In genomic region chr16:57409870-57410585, GRCh38 we compare ENCODE assay signal across 12 cellular contexts. TPM values are rescaled to one million over a fixed set of nuclear protein-coding genes. Genes with fewer than 3 reads are reported as not detected.
DNase-seq lines count a peak whose midpoint lies in the region; FAIRE-seq and TF ChIP-seq lines count a peak whose summit lies in the region.
"Had no signal": no experiment of that assay in that cellular context is flagged by ENCODE, and none has a peak within 500 bp of the region (broad histone marks: within the 10 kb centered on the region; RNA-seq: fewer than 3 reads in every experiment).

No MANE protein-coding gene starts in this region.

- DNase-seq in NCI-H510A (lab: John Stamatoyannopoulos, UW) = peak; percentile 61
- DNase-seq in endodermal cell = peak; percentile 69
- no peak for DNase-seq in SIG-M5 (lab: John Stamatoyannopoulos, UW)
- no peak for DNase-seq in GM12892 (ENCODE audit: insufficient read length)
- no peak for DNase-seq in GM10266 (ENCODE audit: extremely low spot score)
- DNase-seq: NCI-H1105 had no signal

- no peaks in the 10 kb centered on the region for H3K4me1 ChIP-seq in endodermal cell (ENCODE audit: control insufficient read depth, insufficient read depth, low read length)
- no peaks in the 10 kb centered on the region for H3K4me1 ChIP-seq in parathyroid adenoma

- WGBS in endodermal cell (ENCODE audit: insufficient coverage in 1 of 2, insufficient read length in 1 of 2), 2 experiments = 71 to 73% methylated on average over 13 to 14 of the region's 14 CpGs

- no peak overlapping the region for H3K27ac ChIP-seq in endodermal cell (ENCODE audit: low read depth, low read length)
- peak overlapping the region; percentile 24 for H3K27ac ChIP-seq in parathyroid adenoma
- H3K27ac ChIP-seq: hepatocyte had no signal

- no peak overlapping the region for H3K4me3 Mint-ChIP-seq in endodermal cell

- H3K27me3 Mint-ChIP-seq in endodermal cell (ENCODE audit: insufficient read depth) = peaks cover 2% of the 10 kb centered on the region

- FAIRE-seq in GM12892 (lab: Jason Lieb, UNC) = no peak
- FAIRE-seq: TTC549 had no signal

- H3K4me1 Mint-ChIP-seq in endodermal cell = no peaks in the 10 kb centered on the region

- H3K4me3 ChIP-seq in endodermal cell (ENCODE audit: low read length) (no peak overlapping the region), parathyroid adenoma (ENCODE audit: low read depth, low read length) (no peak overlapping the region)
- H3K4me3 ChIP-seq: hepatocyte, skin epidermis had no signal

- no peak overlapping the region for H3K9ac ChIP-seq in endodermal cell (ENCODE audit: extremely low read depth, low read length, poor library complexity, severe bottlenecking)
- H3K9ac ChIP-seq in parathyroid adenoma = no peak overlapping the region

- peak; percentile 7 for TF ChIP-seq CTCF in GM12873 (IDR thresholded peaks at IDR 0.05; ENCODE audit: insufficient read depth, low read depth, low read length, missing control alignments)
- TF ChIP-seq CTCF in endodermal cell (conservative IDR thresholded peaks at IDR 0.05) = peak; percentile 27
- TF ChIP-seq CTCF in parathyroid adenoma (IDR thresholded peaks at IDR 0.05) = no peak
- TF ChIP-seq CTCF in GM10266 (IDR thresholded peaks at IDR 0.05; ENCODE audit: control insufficient read depth, insufficient read depth, low read depth, missing control alignments) = no peak

- H3K9me3 Mint-ChIP-seq in endodermal cell = no peaks in the 10 kb centered on the region

- H3K27ac Mint-ChIP-seq in endodermal cell = no peak overlapping the region

- no peaks in the 10 kb centered on the region for H3K36me3 Mint-ChIP-seq in endodermal cell (ENCODE audit: low read depth)

- H3K9me3 ChIP-seq in endodermal cell (ENCODE audit: control insufficient read depth, low read length) (no peaks in the 10 kb centered on the region), parathyroid adenoma (ENCODE audit: control insufficient read depth, low read length) (no peaks in the 10 kb centered on the region)

- H3K27me3 ChIP-seq in endodermal cell (ENCODE audit: control insufficient read depth, insufficient read depth, low read length, poor library complexity, severe bottlenecking) = no peaks in the 10 kb centered on the region
- H3K27me3 ChIP-seq in parathyroid adenoma (ENCODE audit: control insufficient read depth, insufficient read depth, low read length) = no peaks in the 10 kb centered on the region
- H3K27me3 ChIP-seq: hepatocyte had no signal

- no peak overlapping the region for H3K4me2 ChIP-seq in parathyroid adenoma (ENCODE audit: low read length)
- H3K4me2 ChIP-seq: hepatocyte had no signal

- no peaks in the 10 kb centered on the region for H3K79me2 ChIP-seq in parathyroid adenoma
- H3K79me2 ChIP-seq: hepatocyte had no signal

- no peak overlapping the region for H2AFZ ChIP-seq in parathyroid adenoma
- H2AFZ ChIP-seq: hepatocyte had no signal

- no peak for TF ChIP-seq POLR2A in GM12892 (IDR thresholded peaks at IDR 0.05; ENCODE audit: low read depth, low read length)

- H3K36me3 ChIP-seq in endodermal cell (ENCODE audit: control insufficient read depth, insufficient read depth, low read length) (no peaks in the 10 kb centered on the region), parathyroid adenoma (ENCODE audit: control insufficient read depth, insufficient read depth, low read length) (no peaks in the 10 kb centered on the region)

RNA-seq across cellular contexts. Expression of gene CCL17, which starts 5.5 kb away (rescaled TPM):
- not detected for total RNA-seq in endodermal cell
- not detected for polyA plus RNA-seq in endodermal cell (2013, experiment 1 of 2)
- polyA plus RNA-seq in endodermal cell (2013, experiment 2 of 2) = not detected
- 179 TPM for polyA plus RNA-seq in GM12892 (2012; ENCODE audit: missing spikeins)
- total RNA-seq: hepatocyte had no signal
- polyA plus RNA-seq: adipose tissue, hepatocyte had no signal

RNA-seq across cellular contexts. Expression of gene CIAPIN1, which starts 37.2 kb away (rescaled TPM):
- 10 to 100 TPM; 77.5 to 87.1 TPM for total RNA-seq in endodermal cell
- polyA plus RNA-seq in endodermal cell (2013, experiment 1 of 2) = 74.2 TPM
- polyA plus RNA-seq in endodermal cell (2013, experiment 2 of 2) = 64.5 TPM
- 32.6 TPM for polyA plus RNA-seq in GM12892 (2012; ENCODE audit: missing spikeins)

RNA-seq across cellular contexts. Expression of gene COQ9, which starts 37.3 kb away (rescaled TPM):
- total RNA-seq in endodermal cell = 10 to 100 TPM; 34.5 to 38.2 TPM
- polyA plus RNA-seq in endodermal cell (2013, experiment 1 of 2) = 43.2 TPM
- 38.7 TPM for polyA plus RNA-seq in endodermal cell (2013, experiment 2 of 2)
- 47.6 TPM for polyA plus RNA-seq in GM12892 (2012; ENCODE audit: missing spikeins)

RNA-seq across cellular contexts. Expression of gene CX3CL1, which starts 37.7 kb away (rescaled TPM):
- 1 to 10 TPM in 1 of 2 donors, under 1 TPM in 1; 0.18 to 1.0 TPM for total RNA-seq in endodermal cell
- 5.5 TPM for polyA plus RNA-seq in endodermal cell (2013, experiment 1 of 2)
- 6.3 TPM for polyA plus RNA-seq in endodermal cell (2013, experiment 2 of 2)
- 0.45 TPM for polyA plus RNA-seq in GM12892 (2012; ENCODE audit: missing spikeins)

RNA-seq across cellular contexts. Expression of gene CCL22, which starts 51.4 kb away (rescaled TPM):
- total RNA-seq in endodermal cell = not detected
- polyA plus RNA-seq in endodermal cell (2013, experiment 1 of 2) = not detected
- not detected for polyA plus RNA-seq in endodermal cell (2013, experiment 2 of 2)
- 920 TPM for polyA plus RNA-seq in GM12892 (2012; ENCODE audit: missing spikeins)
- polyA plus RNA-seq: hepatocyte had no signal

Comparison
In these comparisons a context has a peak if more than half of its experiments do, and no peak if none do; other contexts are left out.
1. CTCF ChIP-seq: peak in GM12873 (single experiment) and endodermal cell (single experiment); none in parathyroid adenoma (single experiment) and GM10266 (single experiment).
2. DNase-seq: peak in NCI-H510A (single experiment) and endodermal cell (single experiment); none in SIG-M5 (single experiment), GM12892 (single experiment) and GM10266 (single experiment).